In genomic region chr10:18279202-18279601, GRCh38 we compare ENCODE assay signal across 19 cellular contexts.
A peak's percentile ranks its signal among the peaks of the same experiment; 100 is the strongest.
DNase-seq lines count a peak whose midpoint lies in the region; ATAC-seq, FAIRE-seq and TF ChIP-seq lines count a peak whose summit lies in the region.
"Had no signal": no experiment of that assay in that cellular context is flagged by ENCODE, and none has a peak within 500 bp of the region (broad histone marks: within the 10 kb centered on the region; RNA-seq: fewer than 3 reads in every experiment).

No MANE protein-coding gene starts in this region.

- H3K14ac ChIP-seq in mesenchymal stem cell (ENCODE audit: low read length in 2 of 2), result no peak overlapping the region

- H2AK5ac ChIP-seq in mesenchymal stem cell (ENCODE audit: low read length, severe bottlenecking), result no peak overlapping the region

- H3K4me3 ChIP-seq in bronchial epithelial cell (ENCODE audit: low read depth, low read length), result no peak overlapping the region
- H3K4me3 ChIP-seq in mesenchymal stem cell (ENCODE audit: insufficient read depth in 1 of 2, low read depth in 1 of 2, low read length in 2 of 2), result no peak overlapping the region
- H3K4me3 ChIP-seq: mucosa of descending colon had no signal

- no peaks in the 10 kb centered on the region for H3K4me1 ChIP-seq in mesenchymal stem cell (ENCODE audit: control insufficient read depth, insufficient read depth, low read depth, low read length)

- H3K27ac ChIP-seq in mesenchymal stem cell (ENCODE audit: low read length, poor library complexity, severe bottlenecking), result no peak overlapping the region

- H2BK5ac ChIP-seq in mesenchymal stem cell (ENCODE audit: low read depth, low read length, poor library complexity, severe bottlenecking), result no peak overlapping the region

- H3K27me3 ChIP-seq in bronchial epithelial cell (ENCODE audit: control insufficient read depth, insufficient read depth, low read length) (no peaks in the 10 kb centered on the region), mesenchymal stem cell (ENCODE audit: control insufficient read depth in 1 of 2, insufficient read depth in 1 of 2, low read length in 2 of 2) (no peaks in the 10 kb centered on the region)

- no peak overlapping the region for H2BK120ac ChIP-seq in mesenchymal stem cell (ENCODE audit: low read depth, low read length)

- H3K36me3 ChIP-seq in bronchial epithelial cell (ENCODE audit: control insufficient read depth, insufficient read depth, low read length), result no peaks in the 10 kb centered on the region
- no peaks in the 10 kb centered on the region for H3K36me3 ChIP-seq in mesenchymal stem cell (ENCODE audit: control insufficient read depth in 1 of 2, insufficient read depth in 2 of 2, low read depth in 1 of 2, low read length in 2 of 2)

- H2AFZ ChIP-seq in mesenchymal stem cell (ENCODE audit: low read depth, low read length), result no peak overlapping the region

- H3K23ac ChIP-seq in mesenchymal stem cell (ENCODE audit: low read length in 2 of 2), result no peak overlapping the region

- H3K4me2 ChIP-seq in mesenchymal stem cell (ENCODE audit: low read length, poor library complexity, severe bottlenecking), result no peak overlapping the region

- no peak for TF ChIP-seq CTCF in bronchial epithelial cell (IDR thresholded peaks at IDR 0.05; ENCODE audit: insufficient read depth, low read length, severe bottlenecking)

- WGBS in mesenchymal stem cell, result 51% methylated on average over 4 of the region's 4 CpGs

- H2BK12ac ChIP-seq in mesenchymal stem cell (ENCODE audit: low read length in 2 of 2), result no peak overlapping the region

- no peak overlapping the region for H4K91ac ChIP-seq in mesenchymal stem cell (ENCODE audit: low read length)

- no peak overlapping the region for H3K4ac ChIP-seq in mesenchymal stem cell (ENCODE audit: low read depth in 1 of 2, low read length in 2 of 2)

- peak overlapping the region; percentile 47 for H3K9ac ChIP-seq in mesenchymal stem cell (ENCODE audit: low read length)

- H3K9me3 ChIP-seq in mesenchymal stem cell (ENCODE audit: control insufficient read depth, low read length), result no peaks in the 10 kb centered on the region
- H3K9me3 ChIP-seq: mucosa of descending colon had no signal

- no peak overlapping the region for H2BK15ac ChIP-seq in mesenchymal stem cell (ENCODE audit: low read depth, poor library complexity, severe bottlenecking)

- no peak for ATAC-seq in GM18868 (IDR thresholded peaks at IDR 0.05; ENCODE audit: unreplicated experiment)
- ATAC-seq: mucosa of descending colon; stimulated activated naive CD8-positive, alpha-beta T cell treated with anti-CD3 and anti-CD28 coated beads, Interleukin-15, Interleukin-2, amounts not matched to agents 100 U/mL and 50 U/mL, for 24 hours had no signal

- no peak for FAIRE-seq in bronchial epithelial cell (lab: Jason Lieb, UNC)
- FAIRE-seq: GM12892, kidney had no signal

- H3K79me1 ChIP-seq in mesenchymal stem cell (replicated peaks; ENCODE audit: low read length, poor library complexity, severe bottlenecking), result no peaks in the 10 kb centered on the region

- no peak overlapping the region for H3K18ac ChIP-seq in mesenchymal stem cell (ENCODE audit: low read depth in 1 of 2, low read length in 2 of 2)

- peak; percentile 21 for DNase-seq in Daoy (ENCODE audit: low read depth)
- DNase-seq in MV-4-11 (lab: John Stamatoyannopoulos, UW), result peak; percentile 32
- DNase-seq in bronchial epithelial cell (ENCODE audit: low read depth), result peak; percentile 54
- no peak for DNase-seq in mesenchymal stem cell
- no peak for DNase-seq in NCI-H510A (lab: John Stamatoyannopoulos, UW)
- DNase-seq in HuH-7.5 (ENCODE audit: low spot score), result no peak
- DNase-seq in SK-N-DZ (ENCODE audit: low spot score), result no peak
- DNase-seq: activated CD4-positive, CD25-positive, alpha-beta regulatory T cell treated with anti-CD3 and anti-CD28 coated beads, Interleukin-2, amount 50 U/mL, for 72 hours; activated naive CD4-positive, alpha-beta T cell treated with Interleukin-2 at 50 U/mL for 16 hours; C1 segment of cervical spinal cord; effector memory CD4-positive, alpha-beta T cell; Karpas-422; kidney; mucosa of descending colon; NCI-H748 treated with DMSO at 0.1 percent for 48 hours; RPMI8226; stimulated activated naive CD8-positive, alpha-beta T cell treated with anti-CD3 and anti-CD28 coated beads, Interleukin-15, Interleukin-2, amounts not matched to agents 100 U/mL and 50 U/mL, for 24 hours had no signal

- H4K8ac ChIP-seq in mesenchymal stem cell (ENCODE audit: low read length), result no peak overlapping the region

Comparison
In these comparisons a context has a peak if more than half of its experiments do, and no peak if none do; other contexts are left out.
1. DNase-seq: peak in Daoy (single experiment), MV-4-11 (single experiment) and bronchial epithelial cell (single experiment); none in mesenchymal stem cell (single experiment), NCI-H510A (single experiment), HuH-7.5 (single experiment) and SK-N-DZ (single experiment).